ENCODE assay signal across 7 cellular contexts in genomic region chr2:201451330-201452057, GRCh38. TPM values are rescaled to one million over a fixed set of nuclear protein-coding genes. Genes with fewer than 3 reads are reported as not detected.
DNase-seq lines count a peak whose midpoint lies in the region; ATAC-seq, FAIRE-seq and TF ChIP-seq lines count a peak whose summit lies in the region.

TSS of gene STRADB (plus strand) at chr2:201451740. CDS start at chr2:201454841, 3,101 bp downstream.
A gene with protein sequence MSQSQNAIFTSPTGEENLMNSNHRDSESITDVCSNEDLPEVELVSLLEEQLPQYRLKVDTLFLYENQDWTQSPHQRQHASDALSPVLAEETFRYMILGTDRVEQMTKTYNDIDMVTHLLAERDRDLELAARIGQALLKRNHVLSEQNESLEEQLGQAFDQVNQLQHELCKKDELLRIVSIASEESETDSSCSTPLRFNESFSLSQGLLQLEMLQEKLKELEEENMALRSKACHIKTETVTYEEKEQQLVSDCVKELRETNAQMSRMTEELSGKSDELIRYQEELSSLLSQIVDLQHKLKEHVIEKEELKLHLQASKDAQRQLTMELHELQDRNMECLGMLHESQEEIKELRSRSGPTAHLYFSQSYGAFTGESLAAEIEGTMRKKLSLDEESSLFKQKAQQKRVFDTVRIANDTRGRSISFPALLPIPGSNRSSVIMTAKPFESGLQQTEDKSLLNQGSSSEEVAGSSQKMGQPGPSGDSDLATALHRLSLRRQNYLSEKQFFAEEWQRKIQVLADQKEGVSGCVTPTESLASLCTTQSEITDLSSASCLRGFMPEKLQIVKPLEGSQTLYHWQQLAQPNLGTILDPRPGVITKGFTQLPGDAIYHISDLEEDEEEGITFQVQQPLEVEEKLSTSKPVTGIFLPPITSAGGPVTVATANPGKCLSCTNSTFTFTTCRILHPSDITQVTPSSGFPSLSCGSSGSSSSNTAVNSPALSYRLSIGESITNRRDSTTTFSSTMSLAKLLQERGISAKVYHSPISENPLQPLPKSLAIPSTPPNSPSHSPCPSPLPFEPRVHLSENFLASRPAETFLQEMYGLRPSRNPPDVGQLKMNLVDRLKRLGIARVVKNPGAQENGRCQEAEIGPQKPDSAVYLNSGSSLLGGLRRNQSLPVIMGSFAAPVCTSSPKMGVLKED (minus strand): TSS chr2:201451458. CDS start chr2:201420507, 30,951 bp downstream.

- peak; percentile 89 for DNase-seq in GM18507 (ENCODE audit: extremely low spot score, insufficient read length, low read depth)
- DNase-seq in NCI-H2029 treated with DMSO at 0.1 percent for 48 hours (lab: John Stamatoyannopoulos, UW) = peak; percentile 78
- DNase-seq in T-helper 9 cell = peak; percentile 93
- DNase-seq in astrocyte of the cerebellum (ENCODE audit: low read depth) = peak; percentile 73
- peak; percentile 94 for DNase-seq in hepatic stellate cell (ENCODE audit: low spot score)
- DNase-seq in renal cortical epithelial cell (ENCODE audit: low read depth) = peak; percentile 83

- FAIRE-seq in GM18507 (lab: Jason Lieb, UNC) = peak; percentile 97

- in situ Hi-C loops in astrocyte of the cerebellum (cut with HindIII; ENCODE audit: low sequenced_read_pairs) = no loop called here

- TF ChIP-seq CTCF in astrocyte of the cerebellum (IDR thresholded peaks at IDR 0.05; ENCODE audit: low read depth, low read length, missing control alignments) = peak; percentile 16

- ATAC-seq in HG02981 (IDR thresholded peaks at IDR 0.05; ENCODE audit: unreplicated experiment) = peak; percentile 94

- peak within 1 kb of the TSS; percentile 99 for H3K4me3 ChIP-seq in astrocyte of the cerebellum (ENCODE audit: low read depth, low read length)

RNA-seq across cellular contexts. Expression of gene STRADB, which starts in this region (rescaled TPM):
- 27.3 and 46.1 TPM in 2 replicates for total RNA-seq in renal cortical epithelial cell

RNA-seq across cellular contexts. Expression of the second gene that starts in this region (rescaled TPM):
- total RNA-seq in renal cortical epithelial cell = 35.9 and 117 TPM in 2 replicates

Comparison
In these comparisons a context has a peak if more than half of its experiments do, and no peak if none do; other contexts are left out.
1. Peak in every context shown above with its lines: DNase-seq, ATAC-seq and H3K4me3 ChIP-seq.